In the genomic region with DNA sequence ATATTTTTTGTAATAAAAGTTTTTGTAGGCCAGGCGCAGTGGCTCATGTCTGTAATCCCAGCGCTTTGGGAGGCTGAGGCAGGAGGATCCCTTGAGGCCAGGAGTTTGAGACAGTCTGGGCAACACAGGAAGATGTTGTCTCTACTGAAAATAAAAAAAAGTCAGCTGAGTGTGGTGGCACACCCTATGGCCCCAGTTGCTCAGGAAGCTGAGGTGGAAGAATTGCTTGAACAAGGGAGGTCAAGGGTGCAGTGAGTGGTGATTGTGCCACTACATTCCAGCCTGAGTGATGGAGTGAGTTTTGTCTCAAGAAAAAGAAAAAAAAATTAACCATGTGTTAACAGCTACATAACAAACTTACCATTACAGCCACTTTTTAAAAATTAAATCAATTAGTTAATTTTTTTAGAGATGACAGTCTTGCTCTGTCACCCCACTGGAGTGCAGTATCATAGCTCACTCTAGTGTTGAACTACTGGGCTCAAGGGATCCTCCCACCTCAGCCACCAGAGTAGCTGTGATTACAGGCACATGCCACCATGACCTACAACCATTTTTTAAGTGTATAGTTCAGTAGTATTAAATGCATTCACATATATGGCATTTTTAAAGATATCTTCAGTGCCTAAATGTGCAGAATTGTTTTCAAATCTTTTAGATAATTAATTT, we compare ENCODE assay signal across 15 cellular contexts.
DNase-seq lines count a peak whose midpoint lies in the region; ATAC-seq lines count a peak whose summit lies in the region.
"Had no signal": no experiment of that assay in that cellular context is flagged by ENCODE, and none has a peak within 500 bp of the region (broad histone marks: within the 10 kb centered on the region; RNA-seq: fewer than 3 reads in every experiment).

No MANE protein-coding gene starts in this region.

- peaks cover 16% of the 10 kb centered on the region for H3K4me1 Mint-ChIP-seq in activated CD4-positive, alpha-beta T cell treated with anti-CD3 and anti-CD28 coated beads for 36 hours
- H3K4me1 Mint-ChIP-seq in activated CD4-positive, alpha-beta T cell treated with anti-CD3 and anti-CD28 coated beads, Interleukin-2, amount 10 ng/mL, durations not matched to agents 24 days and 14 days = peaks cover 3% of the 10 kb centered on the region
- H3K4me1 Mint-ChIP-seq in activated CD4-positive, alpha-beta memory T cell treated with anti-CD3 and anti-CD28 coated beads, Interleukin-2, amount 10 ng/mL, durations not matched to agents 7 days and 5 days = peaks cover 32% of the 10 kb centered on the region
- H3K4me1 Mint-ChIP-seq in naive thymus-derived CD8-positive, alpha-beta T cell = peaks cover 13 to 25% (median 16%) of the 10 kb centered on the region in 4 donors

- peak; percentile 20 for DNase-seq in activated CD4-positive, alpha-beta T cell treated with anti-CD3 and anti-CD28 coated beads for 36 hours
- no peak for DNase-seq in activated CD4-positive, alpha-beta T cell treated with anti-CD3 and anti-CD28 coated beads, Interleukin-2, amount 10 ng/mL, durations not matched to agents 24 days and 14 days
- DNase-seq in HT1080 (ENCODE audit: low read depth) (peak; percentile 21), NCI-H1436 (lab: John Stamatoyannopoulos, UW) (no peak), globus pallidus (ENCODE audit: low spot score) (no peak)
- DNase-seq in activated CD4-positive, alpha-beta memory T cell treated with anti-CD3 and anti-CD28 coated beads, Interleukin-2, amount 10 ng/mL, durations not matched to agents 7 days and 5 days = peak; percentile 27
- peak in 5 of 10 donors; percentile 1 to 29 (median 21) for DNase-seq in naive thymus-derived CD8-positive, alpha-beta T cell
- DNase-seq: activated T-cell treated with anti-CD3 and anti-CD28 coated beads, Interleukin-2, amount 50 U/mL, for 4 hours; mesendoderm; NCI-H2107; NK-92 treated with Interleukin-12 subunit alpha and Interleukin-12 subunit beta, amount 100 ng/mL, for 24 hours; ovary; stimulated activated CD4-positive, alpha-beta T cell treated with anti-CD3 and anti-CD28 coated beads, Interleukin-12 subunit alpha, Interleukin-12 subunit beta, amount 100 ng/mL, for 4 hours; WERI-Rb-1 had no signal

- CTCF ChIA-PET in activated CD4-positive, alpha-beta T cell treated with anti-CD3 and anti-CD28 coated beads for 36 hours (lab: Charles Lee) = no interaction called here
- CTCF ChIA-PET in activated CD4-positive, alpha-beta memory T cell treated with anti-CD3 and anti-CD28 coated beads, Interleukin-2, amount 10 ng/mL, durations not matched to agents 7 days and 5 days (lab: Charles Lee) = interaction anchor here (1.0 to 1.3 kb wide), 3 partner anchors 10 to 181 kb away, joined by 3 to 5 read pairs (median 4); no protein-coding TSS in a partner anchor

- peaks cover 14% of the 10 kb centered on the region for H3K36me3 Mint-ChIP-seq in activated CD4-positive, alpha-beta T cell treated with anti-CD3 and anti-CD28 coated beads for 36 hours (ENCODE audit: low read depth)
- peaks cover 6% of the 10 kb centered on the region for H3K36me3 Mint-ChIP-seq in activated CD4-positive, alpha-beta T cell treated with anti-CD3 and anti-CD28 coated beads, Interleukin-2, amount 10 ng/mL, durations not matched to agents 24 days and 14 days (ENCODE audit: low read depth)
- peaks cover 6% of the 10 kb centered on the region for H3K36me3 Mint-ChIP-seq in activated CD4-positive, alpha-beta memory T cell treated with anti-CD3 and anti-CD28 coated beads, Interleukin-2, amount 10 ng/mL, durations not matched to agents 7 days and 5 days (ENCODE audit: low read depth)
- peaks cover 7 to 26% (median 19%) of the 10 kb centered on the region in 3 donors for H3K36me3 Mint-ChIP-seq in naive thymus-derived CD8-positive, alpha-beta T cell

- H3K27ac Mint-ChIP-seq in activated CD4-positive, alpha-beta T cell treated with anti-CD3 and anti-CD28 coated beads for 36 hours = no peak overlapping the region
- H3K27ac Mint-ChIP-seq in activated CD4-positive, alpha-beta T cell treated with anti-CD3 and anti-CD28 coated beads, Interleukin-2, amount 10 ng/mL, durations not matched to agents 24 days and 14 days = no peak overlapping the region
- H3K27ac Mint-ChIP-seq in activated CD4-positive, alpha-beta memory T cell treated with anti-CD3 and anti-CD28 coated beads, Interleukin-2, amount 10 ng/mL, durations not matched to agents 7 days and 5 days = peak overlapping the region; percentile 59
- H3K27ac Mint-ChIP-seq in naive thymus-derived CD8-positive, alpha-beta T cell = peak overlapping the region in 2 of 10 donors; percentile 21 to 43

- intact Hi-C loops in activated CD4-positive, alpha-beta T cell treated with anti-CD3 and anti-CD28 coated beads for 36 hours (cut with DNase I, micrococcal nuclease) = no loop called here
- intact Hi-C loops in activated CD4-positive, alpha-beta T cell treated with anti-CD3 and anti-CD28 coated beads, Interleukin-2, amount 10 ng/mL, durations not matched to agents 24 days and 14 days (cut with micrococcal nuclease) = no loop called here

- no peak overlapping the region for H3K4me3 Mint-ChIP-seq in activated CD4-positive, alpha-beta T cell treated with anti-CD3 and anti-CD28 coated beads for 36 hours
- no peak overlapping the region for H3K4me3 Mint-ChIP-seq in activated CD4-positive, alpha-beta T cell treated with anti-CD3 and anti-CD28 coated beads, Interleukin-2, amount 10 ng/mL, durations not matched to agents 24 days and 14 days
- H3K4me3 Mint-ChIP-seq in activated CD4-positive, alpha-beta memory T cell treated with anti-CD3 and anti-CD28 coated beads, Interleukin-2, amount 10 ng/mL, durations not matched to agents 7 days and 5 days = no peak overlapping the region
- no peak overlapping the region for H3K4me3 Mint-ChIP-seq in naive thymus-derived CD8-positive, alpha-beta T cell
- H3K4me3 Mint-ChIP-seq: activated T-cell treated with anti-CD3 and anti-CD28 coated beads, Interleukin-2, amount 50 U/mL, for 4 hours had no signal

- peak; percentile 79 for ATAC-seq in activated CD4-positive, alpha-beta T cell treated with anti-CD3 and anti-CD28 coated beads for 36 hours
- peak; percentile 70 to 82 for ATAC-seq in naive thymus-derived CD8-positive, alpha-beta T cell
- ATAC-seq in HG03097 (IDR thresholded peaks at IDR 0.05; ENCODE audit: low FRiP score, unreplicated experiment) = no peak
- ATAC-seq: activated T-cell treated with anti-CD3 and anti-CD28 coated beads, Interleukin-2, amount 50 U/mL, for 4 hours had no signal

- no peaks in the 10 kb centered on the region for H3K27me3 Mint-ChIP-seq in activated CD4-positive, alpha-beta T cell treated with anti-CD3 and anti-CD28 coated beads for 36 hours
- H3K27me3 Mint-ChIP-seq in activated CD4-positive, alpha-beta T cell treated with anti-CD3 and anti-CD28 coated beads, Interleukin-2, amount 10 ng/mL, durations not matched to agents 24 days and 14 days = no peaks in the 10 kb centered on the region
- no peaks in the 10 kb centered on the region for H3K27me3 Mint-ChIP-seq in activated CD4-positive, alpha-beta memory T cell treated with anti-CD3 and anti-CD28 coated beads, Interleukin-2, amount 10 ng/mL, durations not matched to agents 7 days and 5 days
- H3K27me3 Mint-ChIP-seq in naive thymus-derived CD8-positive, alpha-beta T cell = no peaks in the 10 kb centered on the region

- H3K9me3 Mint-ChIP-seq in activated CD4-positive, alpha-beta T cell treated with anti-CD3 and anti-CD28 coated beads for 36 hours (ENCODE audit: low read depth) = peaks cover 6% of the 10 kb centered on the region
- H3K9me3 Mint-ChIP-seq in activated CD4-positive, alpha-beta T cell treated with anti-CD3 and anti-CD28 coated beads, Interleukin-2, amount 10 ng/mL, durations not matched to agents 24 days and 14 days = peaks cover 6% of the 10 kb centered on the region
- peaks cover 9% of the 10 kb centered on the region for H3K9me3 Mint-ChIP-seq in activated CD4-positive, alpha-beta memory T cell treated with anti-CD3 and anti-CD28 coated beads, Interleukin-2, amount 10 ng/mL, durations not matched to agents 7 days and 5 days
- H3K9me3 Mint-ChIP-seq in naive thymus-derived CD8-positive, alpha-beta T cell = peaks cover 0 to 8% (median 5%) of the 10 kb centered on the region in 9 donors

- POLR2A ChIA-PET in activated CD4-positive, alpha-beta T cell treated with anti-CD3 and anti-CD28 coated beads for 36 hours (lab: Charles Lee) = no interaction called here
- POLR2A ChIA-PET in activated CD4-positive, alpha-beta memory T cell treated with anti-CD3 and anti-CD28 coated beads, Interleukin-2, amount 10 ng/mL, durations not matched to agents 7 days and 5 days (lab: Charles Lee) = interaction anchor here (0.6 kb wide), 1 partner anchor 522 kb away, joined by 3 read pairs; no protein-coding TSS in a partner anchor
- POLR2A ChIA-PET in naive thymus-derived CD8-positive, alpha-beta T cell (lab: Charles Lee) = interaction anchor here (0.6 kb wide), 2 partner anchors 34 to 54 kb away, joined by 3 to 4 read pairs; no protein-coding TSS in a partner anchor

Comparison
In these comparisons a context has a peak if more than half of its experiments do, and no peak if none do; other contexts are left out.
1. DNase-seq: peak in activated CD4-positive, alpha-beta T cell treated with anti-CD3 and anti-CD28 coated beads for 36 hours (single experiment), HT1080 (single experiment) and activated CD4-positive, alpha-beta memory T cell treated with anti-CD3 and anti-CD28 coated beads, Interleukin-2, amount 10 ng/mL, durations not matched to agents 7 days and 5 days (single experiment); none in activated CD4-positive, alpha-beta T cell treated with anti-CD3 and anti-CD28 coated beads, Interleukin-2, amount 10 ng/mL, durations not matched to agents 24 days and 14 days (single experiment), NCI-H1436 (single experiment) and globus pallidus (single experiment).